Comparison of ENCODE assay signal across 1 cellular context in genomic region chr11:17013548-17014320, GRCh38.
TF ChIP-seq lines count a peak whose summit lies in the region.

No MANE protein-coding gene starts in this region.

TF ChIP-seq in WTC11, 78 proteins besides CTCF, POLR2A, EP300 and RAD21 (continued from another document):
- TF ChIP-seq ZNF281 (CRISPR knock-in tag; IDR thresholded peaks at IDR 0.05) (no peak), FOXJ3 (CRISPR knock-in tag; IDR thresholded peaks at IDR 0.05; ENCODE audit: borderline replicate concordance) (no peak), ZNF423 (CRISPR knock-in tag; IDR thresholded peaks at IDR 0.05) (peak; percentile 19; the same call in 1 of the 2 replicates), ZNF396 (CRISPR knock-in tag; IDR thresholded peaks at IDR 0.05; ENCODE audit: borderline replicate concordance) (no peak), KAT7 (CRISPR knock-in tag; IDR thresholded peaks at IDR 0.05; ENCODE audit: borderline replicate concordance) (peak; percentile 88; the same call in 1 of the 2 replicates), ETV6 (CRISPR knock-in tag; IDR thresholded peaks at IDR 0.05) (0 out of 2 replicates have a peak, but pooled peaks have one; percentile 48), FOXP4 (CRISPR knock-in tag; IDR thresholded peaks at IDR 0.05) (no peak; the same call in 1 of the 2 replicates), MAX (CRISPR knock-in tag; IDR thresholded peaks at IDR 0.05) (peak; percentile 24; the same call in 1 of the 2 replicates)
- TF ChIP-seq, protein P1, sequence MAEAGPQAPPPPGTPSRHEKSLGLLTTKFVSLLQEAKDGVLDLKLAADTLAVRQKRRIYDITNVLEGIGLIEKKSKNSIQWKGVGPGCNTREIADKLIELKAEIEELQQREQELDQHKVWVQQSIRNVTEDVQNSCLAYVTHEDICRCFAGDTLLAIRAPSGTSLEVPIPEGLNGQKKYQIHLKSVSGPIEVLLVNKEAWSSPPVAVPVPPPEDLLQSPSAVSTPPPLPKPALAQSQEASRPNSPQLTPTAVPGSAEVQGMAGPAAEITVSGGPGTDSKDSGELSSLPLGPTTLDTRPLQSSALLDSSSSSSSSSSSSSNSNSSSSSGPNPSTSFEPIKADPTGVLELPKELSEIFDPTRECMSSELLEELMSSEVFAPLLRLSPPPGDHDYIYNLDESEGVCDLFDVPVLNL (CRISPR knock-in tag; IDR thresholded peaks at IDR 0.05; ENCODE audit: borderline replicate concordance, low read depth), result 0 out of 2 replicates have a peak, but pooled peaks have one; percentile 34
- TF ChIP-seq, protein P2, sequence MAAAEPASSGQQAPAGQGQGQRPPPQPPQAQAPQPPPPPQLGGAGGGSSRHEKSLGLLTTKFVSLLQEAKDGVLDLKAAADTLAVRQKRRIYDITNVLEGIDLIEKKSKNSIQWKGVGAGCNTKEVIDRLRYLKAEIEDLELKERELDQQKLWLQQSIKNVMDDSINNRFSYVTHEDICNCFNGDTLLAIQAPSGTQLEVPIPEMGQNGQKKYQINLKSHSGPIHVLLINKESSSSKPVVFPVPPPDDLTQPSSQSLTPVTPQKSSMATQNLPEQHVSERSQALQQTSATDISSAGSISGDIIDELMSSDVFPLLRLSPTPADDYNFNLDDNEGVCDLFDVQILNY (CRISPR knock-in tag; IDR thresholded peaks at IDR 0.05), result peak; percentile 71
- TF ChIP-seq, protein P3, sequence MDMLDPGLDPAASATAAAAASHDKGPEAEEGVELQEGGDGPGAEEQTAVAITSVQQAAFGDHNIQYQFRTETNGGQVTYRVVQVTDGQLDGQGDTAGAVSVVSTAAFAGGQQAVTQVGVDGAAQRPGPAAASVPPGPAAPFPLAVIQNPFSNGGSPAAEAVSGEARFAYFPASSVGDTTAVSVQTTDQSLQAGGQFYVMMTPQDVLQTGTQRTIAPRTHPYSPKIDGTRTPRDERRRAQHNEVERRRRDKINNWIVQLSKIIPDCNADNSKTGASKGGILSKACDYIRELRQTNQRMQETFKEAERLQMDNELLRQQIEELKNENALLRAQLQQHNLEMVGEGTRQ (CRISPR knock-in tag; IDR thresholded peaks at IDR 0.05), result peak; percentile 61; the same call in 1 of the 2 replicates
